Comparison of ENCODE assay signal across 1 cellular context in genomic region chr1:18234790-18235242, GRCh38.
TF ChIP-seq lines count a peak whose summit lies in the region.

No MANE protein-coding gene starts in this region.

TF ChIP-seq in SK-N-SH treated with all-trans-retinoic acid at 6 μM for 48 hours, 23 proteins besides CTCF, POLR2A, EP300 and RAD21 (continued from another document):
- TF ChIP-seq CSRNP3 (CRISPR knock-in tag; IDR thresholded peaks at IDR 0.05) = no peak
- TF ChIP-seq GLIS3 (CRISPR knock-in tag; IDR thresholded peaks at IDR 0.05) = no peak
- TF ChIP-seq ESRRG (CRISPR knock-in tag; IDR thresholded peaks at IDR 0.05) = no peak
- no peak for TF ChIP-seq ZFP30 (CRISPR knock-in tag; IDR thresholded peaks at IDR 0.05)
- no peak for TF ChIP-seq BACH2 (CRISPR knock-in tag; IDR thresholded peaks at IDR 0.05; ENCODE audit: borderline replicate concordance)
- no peak for TF ChIP-seq ZNF8 (CRISPR knock-in tag; IDR thresholded peaks at IDR 0.05)
- no peak for TF ChIP-seq ZNF70 (CRISPR knock-in tag; IDR thresholded peaks at IDR 0.05)
- no peak for TF ChIP-seq TCF4 (CRISPR knock-in tag; IDR thresholded peaks at IDR 0.05; ENCODE audit: borderline replicate concordance)
- no peak for TF ChIP-seq ARNTL (CRISPR knock-in tag; IDR thresholded peaks at IDR 0.05; ENCODE audit: borderline replicate concordance, low read depth)
- TF ChIP-seq SNAI2 (CRISPR knock-in tag; IDR thresholded peaks at IDR 0.05) = no peak
- TF ChIP-seq PPARA (CRISPR knock-in tag; IDR thresholded peaks at IDR 0.05; ENCODE audit: borderline replicate concordance) = no peak
- TF ChIP-seq ZFP3 (CRISPR knock-in tag; IDR thresholded peaks at IDR 0.05) = no peak
